ENCODE assay signal across 8 cellular contexts in the genomic region with DNA sequence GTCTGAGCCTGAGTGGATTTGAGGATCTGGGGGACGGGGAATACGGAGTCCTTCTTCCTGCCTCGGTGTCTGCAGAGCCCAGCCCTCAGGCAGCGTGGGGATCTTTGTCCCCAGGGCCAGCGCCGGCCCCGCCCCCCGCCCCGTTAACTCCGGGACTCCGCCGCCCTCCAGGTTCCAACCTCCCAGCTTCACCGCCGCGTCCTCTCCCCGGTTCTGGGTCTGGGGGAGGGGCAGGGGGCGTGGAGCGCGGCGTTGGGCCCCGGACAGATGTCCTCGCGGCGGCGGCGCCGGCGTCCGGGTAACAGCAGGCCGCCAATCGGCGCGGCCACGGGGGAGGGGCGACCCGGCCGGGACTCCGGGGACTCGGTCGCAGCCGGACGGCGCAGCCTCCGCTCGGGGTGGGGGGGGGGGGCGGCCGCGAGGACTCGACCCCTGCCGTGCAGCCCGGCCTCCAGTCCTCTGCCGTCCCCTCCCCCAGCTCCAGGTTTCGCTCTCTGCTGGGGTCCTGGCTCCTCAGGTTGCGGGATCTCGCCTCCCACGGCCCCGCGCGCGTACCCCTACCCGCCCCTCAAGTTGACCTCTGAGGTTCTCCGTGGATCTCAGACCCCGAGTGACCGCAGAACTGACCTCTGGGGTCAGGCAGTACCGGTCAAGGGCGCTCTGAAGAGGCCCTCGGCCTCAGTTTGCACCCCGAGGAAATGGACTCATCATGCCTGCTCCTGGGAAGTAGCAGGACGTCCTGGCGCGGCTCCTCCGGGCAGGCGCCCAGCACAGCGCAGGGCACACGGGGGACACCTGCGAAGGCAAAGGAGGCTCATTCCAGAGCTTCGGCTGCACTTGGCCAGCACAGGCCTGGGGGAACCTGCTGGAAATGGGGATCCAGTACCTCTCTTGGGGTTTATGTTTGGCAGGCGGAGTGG. TPM values are rescaled to one million over a fixed set of nuclear protein-coding genes. Genes with fewer than 3 reads are reported as not detected.
DNase-seq lines count a peak whose midpoint lies in the region; ATAC-seq and TF ChIP-seq lines count a peak whose summit lies in the region.

No MANE protein-coding gene starts in this region.

- POLR2A ChIA-PET in CD8-positive, alpha-beta T cell (lab: Charles Lee): interaction anchor here (0.6 kb wide), 1 partner anchor 167 kb away, joined by 3 read pairs; no protein-coding TSS in a partner anchor
- POLR2A ChIA-PET in Panc1 (lab: Charles Lee): interaction anchor here (0.6 to 1.1 kb wide), 2 partner anchors 39 to 885 kb away, joined by 3 read pairs; no protein-coding TSS in a partner anchor

- no peaks in the 10 kb centered on the region for H3K36me3 Mint-ChIP-seq in CD8-positive, alpha-beta T cell

- no peak for ATAC-seq in CD8-positive, alpha-beta T cell
- ATAC-seq in Panc1: peak; percentile 5; the same call in 1 of the 2 replicates

- H3K27me3 ChIP-seq in CD8-positive, alpha-beta T cell (ENCODE audit: insufficient read depth, low read length): peaks cover 19% of the 10 kb centered on the region
- no peaks in the 10 kb centered on the region for H3K27me3 ChIP-seq in Panc1 (ENCODE audit: control insufficient read depth, insufficient read depth, low read length)

- H3K27ac Mint-ChIP-seq in CD8-positive, alpha-beta T cell: no peak overlapping the region

- CTCF ChIA-PET in CD8-positive, alpha-beta T cell (lab: Charles Lee): interaction anchor here (0.6 to 1.1 kb wide), 2 partner anchors 268 to 680 kb away, joined by 3 to 4 read pairs; no protein-coding TSS in a partner anchor
- CTCF ChIA-PET in Panc1 (lab: Charles Lee): no interaction called here

- H3K9me3 Mint-ChIP-seq in CD8-positive, alpha-beta T cell: no peaks in the 10 kb centered on the region

- BruUV-seq in Panc1 (replicated peaks; lab: Mats Ljungman, UMichigan): no TSS peak

- TF ChIP-seq CTCF in CD8-positive, alpha-beta T cell (IDR thresholded peaks at IDR 0.05): no peak
- TF ChIP-seq CTCF in Panc1 (IDR thresholded peaks at IDR 0.05): no peak

- H3K27ac ChIP-seq in CD8-positive, alpha-beta T cell (ENCODE audit: low read depth, low read length): no peak overlapping the region
- peak overlapping the region; percentile 95 for H3K27ac ChIP-seq in Panc1 (ENCODE audit: low read length)

- DNase-seq in CD8-positive, alpha-beta T cell: no peak
- no peak for DNase-seq in Panc1 (ENCODE audit: low read depth, low spot score)
- peak; percentile 61 for DNase-seq in cardiac septum (ENCODE audit: low spot score)
- DNase-seq in posterior vena cava (ENCODE audit: low spot score): peak; percentile 70
- DNase-seq in NCI-H2171 (lab: John Stamatoyannopoulos, UW): no peak
- no peak for DNase-seq in NCI-H128 (lab: John Stamatoyannopoulos, UW; ENCODE audit: unreplicated experiment)
- no peak for DNase-seq in NCI-H226
- DNase-seq in GM19238 (ENCODE audit: insufficient read length, low spot score): no peak

- no peaks in the 10 kb centered on the region for H3K9me3 ChIP-seq in CD8-positive, alpha-beta T cell (ENCODE audit: low read length)
- H3K9me3 ChIP-seq in Panc1 (ENCODE audit: control insufficient read depth, insufficient read depth, low read depth, low read length): no peaks in the 10 kb centered on the region

- H3K4me3 ChIP-seq in CD8-positive, alpha-beta T cell (ENCODE audit: low read depth, low read length): peak overlapping the region; percentile 45
- H3K4me3 ChIP-seq in Panc1 (ENCODE audit: low read depth in 2 of 2, low read length in 2 of 2): peak overlapping the region; percentile 70 to 81

- in situ Hi-C loops in Panc1 (cut with HindIII; ENCODE audit: low pct_unique_long_range_greater_than_20kb, low sequenced_read_pairs): no loop called here

- H3K36me3 ChIP-seq in CD8-positive, alpha-beta T cell (ENCODE audit: insufficient read depth, low read length): no peaks in the 10 kb centered on the region
- no peaks in the 10 kb centered on the region for H3K36me3 ChIP-seq in Panc1 (ENCODE audit: control insufficient read depth, insufficient read depth, low read length)

- intact Hi-C loops in CD8-positive, alpha-beta T cell (cut with DNase I, micrococcal nuclease): loop anchor here in 1 of 2 experiments (5.0 kb wide), 1 partner anchor 74 kb away; no protein-coding TSS in a partner anchor
- intact Hi-C loops in Panc1 (cut with micrococcal nuclease; ENCODE audit: unreplicated experiment): loop anchor here (10.0 kb wide), 1 partner anchor 87 kb away; no protein-coding TSS in a partner anchor
- intact Hi-C loops in cardiac septum (cut with DNase I): loop anchor here (5.0 kb wide), 2 partner anchors 44 to 539 kb away; no protein-coding TSS in a partner anchor
- intact Hi-C loops in posterior vena cava (cut with DNase I): no loop called here

- H3K27me3 Mint-ChIP-seq in CD8-positive, alpha-beta T cell (ENCODE audit: low read depth): peaks cover 29% of the 10 kb centered on the region

- H3K4me1 ChIP-seq in CD8-positive, alpha-beta T cell (ENCODE audit: insufficient read depth, low read length): peaks cover 23% of the 10 kb centered on the region
- peaks cover 31% of the 10 kb centered on the region for H3K4me1 ChIP-seq in Panc1 (ENCODE audit: control insufficient read depth, insufficient read depth, low read length)

- H3K4me3 Mint-ChIP-seq in CD8-positive, alpha-beta T cell: peak overlapping the region; percentile 49

- H3K4me1 Mint-ChIP-seq in CD8-positive, alpha-beta T cell (ENCODE audit: low read depth): peaks cover 13% of the 10 kb centered on the region

RNA-seq across cellular contexts. Expression of gene ELFN1, which starts 2.3 kb away (rescaled TPM):
- total RNA-seq in CD8-positive, alpha-beta T cell: not detected
- total RNA-seq in Panc1 (2021; ENCODE audit: unreplicated experiment) (39.0 TPM), cardiac septum (7.4 TPM), posterior vena cava (1 to 10 TPM; 1.2 to 1.8 TPM)
- polyA plus RNA-seq in Panc1 (2012; ENCODE audit: insufficient read length): 71.7 TPM

Comparison
In these comparisons a context has a peak if more than half of its experiments do, and no peak if none do; other contexts are left out.
1. DNase-seq: peak in cardiac septum (single experiment) and posterior vena cava (single experiment); none in CD8-positive, alpha-beta T cell (0 of 7), Panc1 (single experiment), NCI-H2171 (single experiment), NCI-H128 (single experiment), NCI-H226 (single experiment) and GM19238 (single experiment).
2. intact Hi-C loops: an anchor here in Panc1 (10.0 kb wide) and cardiac septum (5.0 kb wide); none called in posterior vena cava.